In the genomic region with DNA sequence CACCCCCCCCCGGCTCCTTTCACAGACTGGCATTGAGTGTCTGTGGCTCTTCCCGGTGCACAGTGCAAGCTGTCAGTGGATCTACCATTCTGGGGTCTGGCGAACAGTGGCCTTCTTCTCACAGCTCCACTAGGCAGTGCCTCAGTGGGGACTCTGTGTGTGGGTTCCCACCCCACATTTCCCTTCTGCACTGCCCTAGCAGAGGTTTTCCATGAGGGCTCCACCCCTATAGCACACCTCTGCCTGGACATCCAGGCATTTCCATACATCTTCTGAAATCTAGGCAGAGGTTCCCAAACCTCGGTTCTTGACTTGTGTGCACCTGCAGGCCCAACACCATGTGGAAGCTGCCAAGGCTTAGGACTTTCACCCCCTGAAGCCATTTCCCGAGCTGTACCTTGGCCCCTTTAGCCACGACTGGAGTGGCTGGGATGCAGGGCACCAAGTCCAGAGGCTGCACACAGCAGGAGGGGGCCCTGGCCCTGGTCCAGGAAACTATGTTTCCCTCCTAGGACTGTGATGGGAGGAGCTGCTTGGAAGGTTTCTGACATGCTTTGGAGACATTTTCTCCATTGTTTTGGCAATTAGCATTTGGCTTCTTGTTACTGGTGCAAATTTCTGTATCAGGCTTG, we compare ENCODE assay signal across 3 cellular contexts.
TF ChIP-seq lines count a peak whose summit lies in the region.

No MANE protein-coding gene starts in this region.

TF ChIP-seq in HEK293, 187 proteins besides CTCF, POLR2A, EP300 and RAD21:
- TF ChIP-seq SETDB1 (IDR thresholded peaks at IDR 0.05; ENCODE audit: insufficient read length, low read length) (peak; percentile 42), TRIM28 (IDR thresholded peaks at IDR 0.05; ENCODE audit: borderline replicate concordance, low read length) (peak; percentile 49; the same call in 1 of the 2 replicates), ZNF157 (tag by site-specific recombination; IDR thresholded peaks at IDR 0.05) (no peak)
- TF ChIP-seq, protein P1, sequence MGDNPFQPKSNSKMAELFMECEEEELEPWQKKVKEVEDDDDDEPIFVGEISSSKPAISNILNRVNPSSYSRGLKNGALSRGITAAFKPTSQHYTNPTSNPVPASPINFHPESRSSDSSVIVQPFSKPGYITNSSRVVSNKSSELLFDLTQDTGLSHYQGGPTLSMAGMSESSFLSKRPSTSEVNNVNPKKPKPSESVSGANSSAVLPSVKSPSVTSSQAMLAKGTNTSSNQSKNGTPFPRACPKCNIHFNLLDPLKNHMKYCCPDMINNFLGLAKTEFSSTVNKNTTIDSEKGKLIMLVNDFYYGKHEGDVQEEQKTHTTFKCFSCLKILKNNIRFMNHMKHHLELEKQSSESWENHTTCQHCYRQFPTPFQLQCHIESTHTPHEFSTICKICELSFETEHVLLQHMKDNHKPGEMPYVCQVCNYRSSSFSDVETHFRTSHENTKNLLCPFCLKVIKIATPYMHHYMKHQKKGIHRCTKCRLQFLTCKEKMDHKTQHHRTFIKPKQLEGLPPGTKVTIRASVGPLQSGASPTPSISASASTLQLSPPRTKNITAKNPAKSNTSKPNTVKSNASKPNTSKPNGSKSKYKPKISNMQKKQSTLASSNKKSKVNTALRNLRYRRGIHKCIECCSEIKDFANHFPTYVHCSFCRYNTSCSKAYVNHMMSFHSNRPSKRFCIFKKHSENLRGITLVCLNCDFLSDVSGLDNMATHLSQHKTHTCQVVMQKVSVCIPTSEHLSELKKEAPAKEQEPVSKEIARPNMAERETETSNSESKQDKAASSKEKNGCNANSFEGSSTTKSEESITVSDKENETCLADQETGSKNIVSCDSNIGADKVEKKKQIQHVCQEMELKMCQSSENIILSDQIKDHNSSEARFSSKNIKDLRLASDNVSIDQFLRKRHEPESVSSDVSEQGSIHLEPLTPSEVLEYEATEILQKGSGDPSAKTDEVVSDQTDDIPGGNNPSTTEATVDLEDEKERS (tag by site-specific recombination; IDR thresholded peaks at IDR 0.05): peak; percentile 26; the same call in 1 of the 2 replicates
TF ChIP-seq in HEK293: peak in this region for 3.

TF ChIP-seq in K562, 482 proteins besides CTCF, POLR2A, EP300 and RAD21:
- TF ChIP-seq ETS2 (tag; IDR thresholded peaks at IDR 0.05; ENCODE audit: borderline replicate concordance, poor library complexity, severe bottlenecking) (no peak), ZFP36 (IDR thresholded peaks at IDR 0.05; ENCODE audit: low read depth, low read length, partially characterized antibody) (peak; percentile 19), ZFP91 (CRISPR knock-in tag; IDR thresholded peaks at IDR 0.05) (no peak), CBX3 (IDR thresholded peaks at IDR 0.05; ENCODE audit: borderline replicate concordance in 1 of 2, low read length in 2 of 2) (0 out of 3 replicates have a peak, but pooled peaks of 1 of the 2 experiments have one; percentile 44), ZNF740 (CRISPR knock-in tag; IDR thresholded peaks at IDR 0.05) (0 out of 2 replicates have a peak, but pooled peaks have one; percentile 31), ZNF740 (tag; IDR thresholded peaks at IDR 0.05) (no peak), TRIM24 (IDR thresholded peaks at IDR 0.05) (0 out of 4 replicates have a peak, but pooled peaks of 1 of the 2 experiments have one; percentile 27), CBX5 (IDR thresholded peaks at IDR 0.05; ENCODE audit: borderline replicate concordance, low read depth) (peak; percentile 75; the same call in 1 of the 2 replicates), TRIM28 (IDR thresholded peaks at IDR 0.05) (peak; percentile 84)
- TF ChIP-seq, protein P2, sequence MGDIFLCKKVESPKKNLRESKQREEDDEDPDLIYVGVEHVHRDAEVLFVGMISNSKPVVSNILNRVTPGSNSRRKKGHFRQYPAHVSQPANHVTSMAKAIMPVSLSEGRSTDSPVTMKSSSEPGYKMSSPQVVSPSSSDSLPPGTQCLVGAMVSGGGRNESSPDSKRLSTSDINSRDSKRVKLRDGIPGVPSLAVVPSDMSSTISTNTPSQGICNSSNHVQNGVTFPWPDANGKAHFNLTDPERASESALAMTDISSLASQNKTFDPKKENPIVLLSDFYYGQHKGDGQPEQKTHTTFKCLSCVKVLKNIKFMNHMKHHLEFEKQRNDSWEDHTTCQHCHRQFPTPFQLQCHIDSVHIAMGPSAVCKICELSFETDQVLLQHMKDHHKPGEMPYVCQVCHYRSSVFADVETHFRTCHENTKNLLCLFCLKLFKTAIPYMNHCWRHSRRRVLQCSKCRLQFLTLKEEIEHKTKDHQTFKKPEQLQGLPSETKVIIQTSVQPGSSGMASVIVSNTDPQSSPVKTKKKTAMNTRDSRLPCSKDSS (IDR thresholded peaks at IDR 0.05; ENCODE audit: low read depth, partially characterized antibody): peak; percentile 91

TF ChIP-seq in HepG2, 621 proteins besides CTCF, POLR2A, EP300 and RAD21 (continues in another document):
- no peak for TF ChIP-seq GTF2F1 (IDR thresholded peaks at IDR 0.05; ENCODE audit: low read length)
- no peak for TF ChIP-seq HDAC6 (IDR thresholded peaks at IDR 0.05; ENCODE audit: low read depth, low read length)
- no peak for TF ChIP-seq FIP1L1 (IDR thresholded peaks at IDR 0.05; ENCODE audit: borderline replicate concordance, insufficient read depth, low read depth, low read length)
- no peak for TF ChIP-seq ZIK1 (CRISPR knock-in tag; IDR thresholded peaks at IDR 0.05; ENCODE audit: borderline replicate concordance, low read depth)
- no peak for TF ChIP-seq ZNF616 (CRISPR knock-in tag; IDR thresholded peaks at IDR 0.05; ENCODE audit: low read depth)
- 0 out of 2 replicates have a peak, but pooled peaks have one; percentile 25 for TF ChIP-seq ZMYM4 (CRISPR knock-in tag; IDR thresholded peaks at IDR 0.05)
- TF ChIP-seq ARID4A (CRISPR knock-in tag; IDR thresholded peaks at IDR 0.05; ENCODE audit: borderline replicate concordance): peak; percentile 32; the same call in 1 of the 2 replicates
- peak; percentile 44 for TF ChIP-seq ZNF687 (CRISPR knock-in tag; IDR thresholded peaks at IDR 0.05)
- peak; percentile 64 for TF ChIP-seq HNF4G (IDR thresholded peaks at IDR 0.05; ENCODE audit: borderline replicate concordance, low read depth, low read length)
- TF ChIP-seq HNF4G (CRISPR knock-in tag; IDR thresholded peaks at IDR 0.05; ENCODE audit: borderline replicate concordance, low read depth): no peak
- no peak for TF ChIP-seq ZNF580 (CRISPR knock-in tag; IDR thresholded peaks at IDR 0.05; ENCODE audit: borderline replicate concordance, low read depth)
- 0 out of 2 replicates have a peak, but pooled peaks have one; percentile 38 for TF ChIP-seq ZNF788 (CRISPR knock-in tag; IDR thresholded peaks at IDR 0.05; ENCODE audit: borderline replicate concordance)
- TF ChIP-seq ZBTB39 (CRISPR knock-in tag; IDR thresholded peaks at IDR 0.05): no peak
- TF ChIP-seq, protein P1 (CRISPR knock-in tag; IDR thresholded peaks at IDR 0.05): no peak
- TF ChIP-seq STAG1 (CRISPR knock-in tag; IDR thresholded peaks at IDR 0.05): no peak
- TF ChIP-seq BORCS8-MEF2B (CRISPR knock-in tag; IDR thresholded peaks at IDR 0.05): no peak
- TF ChIP-seq, protein P3, sequence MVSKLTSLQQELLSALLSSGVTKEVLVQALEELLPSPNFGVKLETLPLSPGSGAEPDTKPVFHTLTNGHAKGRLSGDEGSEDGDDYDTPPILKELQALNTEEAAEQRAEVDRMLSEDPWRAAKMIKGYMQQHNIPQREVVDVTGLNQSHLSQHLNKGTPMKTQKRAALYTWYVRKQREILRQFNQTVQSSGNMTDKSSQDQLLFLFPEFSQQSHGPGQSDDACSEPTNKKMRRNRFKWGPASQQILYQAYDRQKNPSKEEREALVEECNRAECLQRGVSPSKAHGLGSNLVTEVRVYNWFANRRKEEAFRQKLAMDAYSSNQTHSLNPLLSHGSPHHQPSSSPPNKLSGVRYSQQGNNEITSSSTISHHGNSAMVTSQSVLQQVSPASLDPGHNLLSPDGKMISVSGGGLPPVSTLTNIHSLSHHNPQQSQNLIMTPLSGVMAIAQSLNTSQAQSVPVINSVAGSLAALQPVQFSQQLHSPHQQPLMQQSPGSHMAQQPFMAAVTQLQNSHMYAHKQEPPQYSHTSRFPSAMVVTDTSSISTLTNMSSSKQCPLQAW (CRISPR knock-in tag; IDR thresholded peaks at IDR 0.05): 0 out of 2 replicates have a peak, but pooled peaks have one; percentile 30
- TF ChIP-seq HNF4A (CRISPR knock-in tag; IDR thresholded peaks at IDR 0.05): peak; percentile 82
- no peak for TF ChIP-seq ZNF672 (CRISPR knock-in tag; IDR thresholded peaks at IDR 0.05)
- TF ChIP-seq TARDBP (CRISPR knock-in tag; IDR thresholded peaks at IDR 0.05): no peak
- TF ChIP-seq POGZ (CRISPR knock-in tag; IDR thresholded peaks at IDR 0.05): peak; percentile 69
